ENCODE assay signal across 8 cellular contexts in the genomic region with DNA sequence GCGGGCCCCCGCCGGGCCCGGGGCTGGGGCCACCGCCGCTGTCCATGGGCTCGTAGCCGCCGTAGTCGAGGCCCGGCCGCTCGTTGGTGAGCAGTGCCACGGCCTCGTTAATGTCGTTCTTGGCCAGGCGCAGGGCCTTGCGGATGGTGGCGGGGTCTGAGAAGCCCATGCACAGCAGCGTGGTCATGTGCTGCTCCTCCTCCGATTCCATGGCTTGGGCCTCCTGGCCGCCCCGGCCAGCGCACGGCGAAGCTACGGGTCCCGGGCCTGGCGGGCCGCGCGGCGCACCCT. TPM values are rescaled to one million over a fixed set of nuclear protein-coding genes. Genes with fewer than 3 reads are reported as not detected.
DNase-seq lines count a peak whose midpoint lies in the region; ATAC-seq and TF ChIP-seq lines count a peak whose summit lies in the region.

No MANE protein-coding gene starts in this region.

- no peaks in the 10 kb centered on the region for H3K9me2 ChIP-seq in PC-3 (replicated peaks; ENCODE audit: low read length)

- peak; percentile 51 for DNase-seq in 8988T
- no peak for DNase-seq in PC-3
- DNase-seq in colonic mucosa = peak; percentile 38
- DNase-seq in right lobe of liver = peak in 1 of 3 donors; percentile 57
- DNase-seq in LoVo (ENCODE audit: low spot score) = no peak

- H3K27ac ChIP-seq in PC-3 (ENCODE audit: low read length) (peak overlapping the region; percentile 60), colonic mucosa (peak overlapping the region; percentile 89), right lobe of liver (peak overlapping the region; percentile 82 to 92 (median 87)), stomach smooth muscle (ENCODE audit: low read length) (peak overlapping the region; percentile 88)

- H3K9ac ChIP-seq in PC-3 (ENCODE audit: low read length) (peak overlapping the region; percentile 92), colonic mucosa (ENCODE audit: low read depth in 2 of 2, low read length in 2 of 2) (peak overlapping the region; percentile 93 to 96), stomach smooth muscle (ENCODE audit: low read length in 2 of 2) (peak overlapping the region; percentile 80 to 92)

- H3K27me3 ChIP-seq in PC-3 (ENCODE audit: low read length) (no peaks in the 10 kb centered on the region), colonic mucosa (no peaks in the 10 kb centered on the region), right lobe of liver (no peaks in the 10 kb centered on the region), stomach smooth muscle (ENCODE audit: control insufficient read depth in 1 of 2, insufficient read depth in 2 of 2, low read length in 2 of 2) (no peaks in the 10 kb centered on the region)

- intact Hi-C loops in PC-3 (cut with micrococcal nuclease) = loop anchor here (10.0 kb wide), 1 partner anchor 1430 kb away; the partner anchor contains the start of gene PRKAA2
- intact Hi-C loops in colonic mucosa (cut with DNase I) = loop anchor here (10.0 kb wide), 1 partner anchor 70 kb away; no protein-coding TSS in a partner anchor
- intact Hi-C loops in right lobe of liver (cut with DNase I) = no loop called here

- H3K9me3 ChIP-seq in PC-3 (ENCODE audit: low read length) (no peaks in the 10 kb centered on the region), colonic mucosa (no peaks in the 10 kb centered on the region), right lobe of liver (no peaks in the 10 kb centered on the region), stomach smooth muscle (ENCODE audit: control insufficient read depth in 2 of 2, low read length in 2 of 2) (no peaks in the 10 kb centered on the region)

- BruUV-seq in PC-3 (replicated peaks; lab: Mats Ljungman, UMichigan) = no TSS peak

- peak overlapping the region; percentile 95 for H3K4me3 ChIP-seq in PC-3 (ENCODE audit: low read length)
- H3K4me3 ChIP-seq in colonic mucosa = peak overlapping the region; percentile 74
- H3K4me3 ChIP-seq in right lobe of liver = peak overlapping the region; percentile 68 to 90 (median 87)
- peak overlapping the region; percentile 89 to 90 for H3K4me3 ChIP-seq in stomach smooth muscle (ENCODE audit: low read length in 2 of 2)

- TF ChIP-seq POLR2A in right lobe of liver (IDR thresholded peaks at IDR 0.05) = no peak

- H3K4me1 ChIP-seq in PC-3 (ENCODE audit: insufficient read depth, low read length) = peaks cover 42% of the 10 kb centered on the region
- peaks cover 14% of the 10 kb centered on the region for H3K4me1 ChIP-seq in colonic mucosa
- peaks cover 0 to 32% (median 14%) of the 10 kb centered on the region in 4 donors for H3K4me1 ChIP-seq in right lobe of liver
- peaks cover 26% of the 10 kb centered on the region for H3K4me1 ChIP-seq in stomach smooth muscle (ENCODE audit: control insufficient read depth, insufficient read depth, low read length)

- peaks cover 35% of the 10 kb centered on the region for H4K20me1 ChIP-seq in PC-3 (ENCODE audit: low read length)

- TF ChIP-seq CTCF in PC-3 (conservative IDR thresholded peaks at IDR 0.05; ENCODE audit: low read depth, low read length) (no peak), colonic mucosa (IDR thresholded peaks at IDR 0.05) (no peak), right lobe of liver (IDR thresholded peaks at IDR 0.05) (no peak)

- ATAC-seq in GM18502 (IDR thresholded peaks at IDR 0.05; ENCODE audit: poor library complexity, unreplicated experiment) (peak; percentile 30), HG02938 (IDR thresholded peaks at IDR 0.05; ENCODE audit: unreplicated experiment) (peak; percentile 6), PC-3 (peak; percentile 31), right lobe of liver (peak; percentile 22 to 45 (median 36))

- POLR2A ChIA-PET in PC-3 (lab: Charles Lee; ENCODE audit: unreplicated experiment) = interaction anchor here (0.7 kb wide), 1 partner anchor 8 kb away, joined by 8 read pairs; no protein-coding TSS in a partner anchor

- H3K36me3 ChIP-seq in PC-3 (ENCODE audit: low read depth, low read length) = no peaks in the 10 kb centered on the region
- H3K36me3 ChIP-seq in colonic mucosa = no peaks in the 10 kb centered on the region
- H3K36me3 ChIP-seq in right lobe of liver = no peaks in the 10 kb centered on the region
- no peaks in the 10 kb centered on the region for H3K36me3 ChIP-seq in stomach smooth muscle (ENCODE audit: control insufficient read depth in 2 of 2, insufficient read depth in 2 of 2, low read length in 2 of 2)

- H3K79me2 ChIP-seq in PC-3 (ENCODE audit: low read length) = peaks cover 67% of the 10 kb centered on the region

- no peaks in the 10 kb centered on the region for H3F3A ChIP-seq in PC-3 (ENCODE audit: low read length, unreplicated experiment)

- CTCF ChIA-PET in PC-3 (lab: Charles Lee) = no interaction called here

- 0% methylated on average over 12 of the region's 33 CpGs for WGBS in right lobe of liver (ENCODE audit: insufficient coverage, low coverage, low lambda C conversion rate, missing lambda C conversion rate)

- H3K4me2 ChIP-seq in PC-3 (ENCODE audit: low read length) = peak overlapping the region; percentile 86

- peak overlapping the region; percentile 82; the same call in 1 of the 2 replicates for H2AFZ ChIP-seq in PC-3 (ENCODE audit: low read length)

RNA-seq across cellular contexts. Expression of gene USP24, which starts 0.3 kb away (rescaled TPM):
- total RNA-seq in PC-3 (2014; rRNA removed) = 29.1 and 38.5 TPM in 2 replicates
- total RNA-seq in colonic mucosa = 10 to 100 TPM; 31.8 to 34.9 TPM
- total RNA-seq in right lobe of liver = 10 to 100 TPM; 19.9 to 28.0 (median 21.9) TPM

Comparison
In these comparisons a context has a peak if more than half of its experiments do, and no peak if none do; other contexts are left out.
1. DNase-seq: peak in 8988T (single experiment) and colonic mucosa (single experiment); none in PC-3 (single experiment) and LoVo (single experiment).
2. intact Hi-C loops: an anchor here in PC-3 (10.0 kb wide) and colonic mucosa (10.0 kb wide); none called in right lobe of liver.
3. Peak in every context shown above with its lines, with median percentiles within 50 percentile points of each other: ATAC-seq, H3K27ac ChIP-seq, H3K4me3 ChIP-seq and H3K9ac ChIP-seq.